ENCODE assay signal across 8 cellular contexts in genomic region chr19:2051771-2052704, GRCh38. TPM values are rescaled to one million over a fixed set of nuclear protein-coding genes. Genes with fewer than 3 reads are reported as not detected.
DNase-seq lines count a peak whose midpoint lies in the region; ATAC-seq and TF ChIP-seq lines count a peak whose summit lies in the region.

No MANE protein-coding gene starts in this region.

- POLR2A ChIA-PET in AG04450 (lab: Yijun Ruan, JAX): interaction anchor here (0.5 to 0.8 kb wide), 3 partner anchors 10 to 17 kb away, joined by 3 to 7 read pairs (median 3); no protein-coding TSS in a partner anchor

- TF ChIP-seq CTCF in AG04450 (IDR thresholded peaks at IDR 0.05; ENCODE audit: low read depth, low read length): no peak

- no peaks in the 10 kb centered on the region for H3K27me3 ChIP-seq in AG04450 (ENCODE audit: control insufficient read depth, insufficient read depth, low read length)

- ATAC-seq in HG03097 (IDR thresholded peaks at IDR 0.05; ENCODE audit: low FRiP score, unreplicated experiment) (peak; percentile 15), left ventricle myocardium superior (no peak), HG03135 (IDR thresholded peaks at IDR 0.05; ENCODE audit: unreplicated experiment) (no peak)
- ATAC-seq in stimulated activated memory B cell treated with anti-CD40 and anti-IgM and Interleukin-4, amounts not matched to agents 10 μg/mL and 1 μg/mL and 100 μg/mL, for 72 hours: peak; percentile 46

- H3K4me1 Mint-ChIP-seq in activated T-cell treated with anti-CD3 and anti-CD28 coated beads, Interleukin-2, amount 50 U/mL, for 24 hours (ENCODE audit: low read depth): peaks cover 53% of the 10 kb centered on the region
- peaks cover 82% of the 10 kb centered on the region for H3K4me1 Mint-ChIP-seq in stimulated activated memory B cell treated with anti-CD40 and anti-IgM and Interleukin-4, amounts not matched to agents 10 μg/mL and 1 μg/mL and 100 μg/mL, for 72 hours

- peak overlapping the region; percentile 51; the same call in 1 of the 2 replicates for H3K4me3 ChIP-seq in AG04450 (ENCODE audit: low read depth, low read length)

- intact Hi-C loops in left ventricle myocardium superior (cut with micrococcal nuclease): no loop called here

- no peaks in the 10 kb centered on the region for H3K9me3 Mint-ChIP-seq in activated T-cell treated with anti-CD3 and anti-CD28 coated beads, Interleukin-2, amount 50 U/mL, for 24 hours
- H3K9me3 Mint-ChIP-seq in stimulated activated memory B cell treated with anti-CD40 and anti-IgM and Interleukin-4, amounts not matched to agents 10 μg/mL and 1 μg/mL and 100 μg/mL, for 72 hours: no peaks in the 10 kb centered on the region

- no peak overlapping the region for H3K27ac ChIP-seq in AG04450 (ENCODE audit: low read depth, low read length)

- H3K27ac Mint-ChIP-seq in activated T-cell treated with anti-CD3 and anti-CD28 coated beads, Interleukin-2, amount 50 U/mL, for 24 hours: peak overlapping the region; percentile 95
- H3K27ac Mint-ChIP-seq in stimulated activated memory B cell treated with anti-CD40 and anti-IgM and Interleukin-4, amounts not matched to agents 10 μg/mL and 1 μg/mL and 100 μg/mL, for 72 hours: peak overlapping the region; percentile 96

- CTCF ChIA-PET in AG04450 (lab: Charles Lee): interaction anchor here (0.6 to 1.2 kb wide), 4 partner anchors 10 to 107 kb away, joined by 3 to 7 read pairs (median 4); no protein-coding TSS in a partner anchor

- H3K36me3 Mint-ChIP-seq in activated T-cell treated with anti-CD3 and anti-CD28 coated beads, Interleukin-2, amount 50 U/mL, for 24 hours (ENCODE audit: low read depth): peaks cover 15% of the 10 kb centered on the region
- peaks cover 26% of the 10 kb centered on the region for H3K36me3 Mint-ChIP-seq in stimulated activated memory B cell treated with anti-CD40 and anti-IgM and Interleukin-4, amounts not matched to agents 10 μg/mL and 1 μg/mL and 100 μg/mL, for 72 hours

- no peak for DNase-seq in AG04450 (ENCODE audit: low read depth, low spot score)
- peak; percentile 63 for DNase-seq in activated T-cell treated with anti-CD3 and anti-CD28 coated beads, Interleukin-2, amount 50 U/mL, for 24 hours
- peak; percentile 77 for DNase-seq in left ventricle myocardium superior
- no peak for DNase-seq in RKO (ENCODE audit: low spot score)
- no peak for DNase-seq in retina

- H3K9me3 ChIP-seq in AG04450 (ENCODE audit: control insufficient read depth, insufficient read depth, low read length): no peaks in the 10 kb centered on the region; the same call in 1 of the 2 replicates

- H3K27me3 Mint-ChIP-seq in activated T-cell treated with anti-CD3 and anti-CD28 coated beads, Interleukin-2, amount 50 U/mL, for 24 hours: no peaks in the 10 kb centered on the region
- H3K27me3 Mint-ChIP-seq in stimulated activated memory B cell treated with anti-CD40 and anti-IgM and Interleukin-4, amounts not matched to agents 10 μg/mL and 1 μg/mL and 100 μg/mL, for 72 hours: no peaks in the 10 kb centered on the region

- peak overlapping the region; percentile 73 for H3K4me3 Mint-ChIP-seq in activated T-cell treated with anti-CD3 and anti-CD28 coated beads, Interleukin-2, amount 50 U/mL, for 24 hours
- peak overlapping the region; percentile 82 for H3K4me3 Mint-ChIP-seq in stimulated activated memory B cell treated with anti-CD40 and anti-IgM and Interleukin-4, amounts not matched to agents 10 μg/mL and 1 μg/mL and 100 μg/mL, for 72 hours

RNA-seq across cellular contexts. Expression of gene MKNK2, which starts 1.0 kb away (rescaled TPM):
- 31.1 and 35.4 TPM in 2 replicates for polyA plus RNA-seq in AG04450 (2011; rRNA removed)
- 41.6 and 56.5 TPM in 2 replicates for polyA minus RNA-seq in AG04450 (2011; rRNA and poly(A)+ RNA removed)
- 272 TPM for total RNA-seq in left ventricle myocardium superior

RNA-seq across cellular contexts. Expression of gene BTBD2, which starts 36.5 kb away (rescaled TPM):
- polyA plus RNA-seq in AG04450 (2011; rRNA removed): 25.5 and 46.5 TPM in 2 replicates
- 40.2 and 52.4 TPM in 2 replicates for polyA minus RNA-seq in AG04450 (2011; rRNA and poly(A)+ RNA removed)
- 65.6 TPM for total RNA-seq in left ventricle myocardium superior

RNA-seq across cellular contexts. Expression of gene MOB3A, which starts 44.1 kb away (rescaled TPM):
- polyA plus RNA-seq in AG04450 (2011; rRNA removed): 20.5 and 25.3 TPM in 2 replicates
- 37.7 and 52.0 TPM in 2 replicates for polyA minus RNA-seq in AG04450 (2011; rRNA and poly(A)+ RNA removed)
- total RNA-seq in left ventricle myocardium superior: 17.5 TPM

RNA-seq across cellular contexts. Expression of gene IZUMO4, which starts 44.7 kb away (rescaled TPM):
- 0.56 and 0.84 TPM in 2 replicates for polyA plus RNA-seq in AG04450 (2011; rRNA removed)
- 0.39 TPM in 1 of 2 replicates, not detected in the other for polyA minus RNA-seq in AG04450 (2011; rRNA and poly(A)+ RNA removed)
- total RNA-seq in left ventricle myocardium superior: 1.9 TPM

Comparison
In these comparisons a context has a peak if more than half of its experiments do, and no peak if none do; other contexts are left out.
1. DNase-seq: peak in activated T-cell treated with anti-CD3 and anti-CD28 coated beads, Interleukin-2, amount 50 U/mL, for 24 hours (single experiment) and left ventricle myocardium superior (single experiment); none in AG04450 (single experiment), RKO (single experiment) and retina (single experiment).
2. ATAC-seq: peak in HG03097 (single experiment) and stimulated activated memory B cell treated with anti-CD40 and anti-IgM and Interleukin-4, amounts not matched to agents 10 μg/mL and 1 μg/mL and 100 μg/mL, for 72 hours (single experiment); none in left ventricle myocardium superior (single experiment) and HG03135 (single experiment).